Comparison of ENCODE assay signal across 1 cellular context in genomic region chr3:32684800-32685603, GRCh38.
TF ChIP-seq lines count a peak whose summit lies in the region.

Gene CNOT10 (plus strand): TSS chr3:32685188. CDS start chr3:32685461, 273 bp downstream.

TF ChIP-seq in HepG2, 621 proteins besides CTCF, POLR2A, EP300 and RAD21 (continued from another document and continues in another):
- TF ChIP-seq, protein P1, sequence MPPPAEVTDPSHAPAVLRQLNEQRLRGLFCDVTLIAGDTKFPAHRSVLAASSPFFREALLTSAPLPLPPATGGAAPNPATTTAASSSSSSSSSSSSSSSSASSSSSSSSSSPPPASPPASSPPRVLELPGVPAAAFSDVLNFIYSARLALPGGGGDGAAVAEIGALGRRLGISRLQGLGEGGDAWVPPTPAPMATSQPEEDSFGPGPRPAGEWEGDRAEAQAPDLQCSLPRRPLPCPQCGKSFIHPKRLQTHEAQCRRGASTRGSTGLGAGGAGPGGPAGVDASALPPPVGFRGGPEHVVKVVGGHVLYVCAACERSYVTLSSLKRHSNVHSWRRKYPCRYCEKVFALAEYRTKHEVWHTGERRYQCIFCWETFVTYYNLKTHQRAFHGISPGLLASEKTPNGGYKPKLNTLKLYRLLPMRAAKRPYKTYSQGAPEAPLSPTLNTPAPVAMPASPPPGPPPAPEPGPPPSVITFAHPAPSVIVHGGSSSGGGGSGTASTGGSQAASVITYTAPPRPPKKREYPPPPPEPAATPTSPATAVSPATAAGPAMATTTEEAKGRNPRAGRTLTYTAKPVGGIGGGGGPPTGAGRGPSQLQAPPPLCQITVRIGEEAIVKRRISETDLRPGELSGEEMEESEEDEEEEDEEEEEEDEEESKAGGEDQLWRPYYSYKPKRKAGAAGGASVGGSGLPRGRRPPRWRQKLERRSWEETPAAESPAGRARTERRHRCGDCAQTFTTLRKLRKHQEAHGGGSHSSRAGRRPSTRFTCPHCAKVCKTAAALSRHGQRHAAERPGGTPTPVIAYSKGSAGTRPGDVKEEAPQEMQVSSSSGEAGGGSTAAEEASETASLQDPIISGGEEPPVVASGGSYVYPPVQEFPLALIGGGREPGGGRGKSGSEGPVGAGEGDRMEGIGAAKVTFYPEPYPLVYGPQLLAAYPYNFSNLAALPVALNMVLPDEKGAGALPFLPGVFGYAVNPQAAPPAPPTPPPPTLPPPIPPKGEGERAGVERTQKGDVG (CRISPR knock-in tag; IDR thresholded peaks at IDR 0.05; ENCODE audit: borderline replicate concordance): peak; percentile 77
- TF ChIP-seq PREB (CRISPR knock-in tag; IDR thresholded peaks at IDR 0.05) (no peak), REPIN1 (CRISPR knock-in tag; IDR thresholded peaks at IDR 0.05; ENCODE audit: borderline replicate concordance, low read depth) (peak; percentile 61), ZNF253 (CRISPR knock-in tag; IDR thresholded peaks at IDR 0.05; ENCODE audit: borderline replicate concordance) (no peak), PLRG1 (conservative IDR thresholded peaks at IDR 0.05) (no peak), CBX1 (IDR thresholded peaks at IDR 0.05; ENCODE audit: low read depth) (no peak), CSRNP2 (CRISPR knock-in tag; conservative IDR thresholded peaks at IDR 0.05; ENCODE audit: low read depth) (no peak), ZBTB7A (CRISPR knock-in tag; IDR thresholded peaks at IDR 0.05) (no peak), ARNTL (CRISPR knock-in tag; IDR thresholded peaks at IDR 0.05) (no peak; the same call in 1 of the 2 replicates), DR1 (CRISPR knock-in tag; IDR thresholded peaks at IDR 0.05) (peak; percentile 76; the same call in 1 of the 2 replicates), LBX2 (CRISPR knock-in tag; IDR thresholded peaks at IDR 0.05; ENCODE audit: borderline replicate concordance) (no peak; the same call in 1 of the 2 replicates), ZNF317 (CRISPR knock-in tag; IDR thresholded peaks at IDR 0.05) (no peak), RBFOX2 (IDR thresholded peaks at IDR 0.05; ENCODE audit: low read depth, low read length) (peak; percentile 89), GTF3A (CRISPR knock-in tag; conservative IDR thresholded peaks at IDR 0.05) (no peak), FOXP4 (CRISPR knock-in tag; IDR thresholded peaks at IDR 0.05) (peak; percentile 64), ZNF33B (CRISPR knock-in tag; IDR thresholded peaks at IDR 0.05) (0 out of 2 replicates have a peak, but pooled peaks have one; percentile 72), U2AF1 (optimal IDR thresholded peaks at IDR 0.05; ENCODE audit: low read depth, low read length) (no peak), MXD4 (CRISPR knock-in tag; IDR thresholded peaks at IDR 0.05) (no peak), TCF12 (IDR thresholded peaks at IDR 0.05) (no peak), TCF12 (CRISPR knock-in tag; IDR thresholded peaks at IDR 0.05) (peak; percentile 80; the same call in 1 of the 2 replicates), CCDC6 (CRISPR knock-in tag; IDR thresholded peaks at IDR 0.05) (no peak; the same call in 1 of the 2 replicates), REL (CRISPR knock-in tag; conservative IDR thresholded peaks at IDR 0.05) (peak; percentile 81; the same call in 1 of the 2 replicates), IKZF1 (IDR thresholded peaks at IDR 0.05) (no peak), GFI1 (CRISPR knock-in tag; IDR thresholded peaks at IDR 0.05; ENCODE audit: borderline replicate concordance) (peak; percentile 81), STAT5B (CRISPR knock-in tag; IDR thresholded peaks at IDR 0.05) (no peak), TFDP2 (CRISPR knock-in tag; IDR thresholded peaks at IDR 0.05) (peak; percentile 95), KAT8 (CRISPR knock-in tag; IDR thresholded peaks at IDR 0.05) (peak; percentile 91), NR2F1 (CRISPR knock-in tag; IDR thresholded peaks at IDR 0.05) (no peak), ZNF33A (CRISPR knock-in tag; IDR thresholded peaks at IDR 0.05; ENCODE audit: borderline replicate concordance) (no peak), FOXJ3 (CRISPR knock-in tag; IDR thresholded peaks at IDR 0.05; ENCODE audit: borderline replicate concordance) (peak; percentile 65; the same call in 1 of the 2 replicates), ZNF326 (CRISPR knock-in tag; IDR thresholded peaks at IDR 0.05; ENCODE audit: borderline replicate concordance) (no peak), ZNF577 (CRISPR knock-in tag; IDR thresholded peaks at IDR 0.05; ENCODE audit: borderline replicate concordance, low read depth) (no peak), SIN3B (IDR thresholded peaks at IDR 0.05; ENCODE audit: low read length) (0 out of 2 replicates have a peak, but pooled peaks have one; percentile 15), IKZF4 (CRISPR knock-in tag; IDR thresholded peaks at IDR 0.05; ENCODE audit: borderline replicate concordance, low read depth, not compliant biosample characterization) (no peak), ZNF572 (CRISPR knock-in tag; IDR thresholded peaks at IDR 0.05) (peak; percentile 85; the same call in 1 of the 2 replicates), SUZ12 (IDR thresholded peaks at IDR 0.05; ENCODE audit: low read depth, low read length) (no peak), ZNF350 (CRISPR knock-in tag; IDR thresholded peaks at IDR 0.05; ENCODE audit: borderline replicate concordance, low read depth) (peak; percentile 75; the same call in 1 of the 2 replicates), MED13 (CRISPR knock-in tag; IDR thresholded peaks at IDR 0.05) (peak; percentile 72; the same call in 1 of the 2 replicates)
- TF ChIP-seq, protein P2, sequence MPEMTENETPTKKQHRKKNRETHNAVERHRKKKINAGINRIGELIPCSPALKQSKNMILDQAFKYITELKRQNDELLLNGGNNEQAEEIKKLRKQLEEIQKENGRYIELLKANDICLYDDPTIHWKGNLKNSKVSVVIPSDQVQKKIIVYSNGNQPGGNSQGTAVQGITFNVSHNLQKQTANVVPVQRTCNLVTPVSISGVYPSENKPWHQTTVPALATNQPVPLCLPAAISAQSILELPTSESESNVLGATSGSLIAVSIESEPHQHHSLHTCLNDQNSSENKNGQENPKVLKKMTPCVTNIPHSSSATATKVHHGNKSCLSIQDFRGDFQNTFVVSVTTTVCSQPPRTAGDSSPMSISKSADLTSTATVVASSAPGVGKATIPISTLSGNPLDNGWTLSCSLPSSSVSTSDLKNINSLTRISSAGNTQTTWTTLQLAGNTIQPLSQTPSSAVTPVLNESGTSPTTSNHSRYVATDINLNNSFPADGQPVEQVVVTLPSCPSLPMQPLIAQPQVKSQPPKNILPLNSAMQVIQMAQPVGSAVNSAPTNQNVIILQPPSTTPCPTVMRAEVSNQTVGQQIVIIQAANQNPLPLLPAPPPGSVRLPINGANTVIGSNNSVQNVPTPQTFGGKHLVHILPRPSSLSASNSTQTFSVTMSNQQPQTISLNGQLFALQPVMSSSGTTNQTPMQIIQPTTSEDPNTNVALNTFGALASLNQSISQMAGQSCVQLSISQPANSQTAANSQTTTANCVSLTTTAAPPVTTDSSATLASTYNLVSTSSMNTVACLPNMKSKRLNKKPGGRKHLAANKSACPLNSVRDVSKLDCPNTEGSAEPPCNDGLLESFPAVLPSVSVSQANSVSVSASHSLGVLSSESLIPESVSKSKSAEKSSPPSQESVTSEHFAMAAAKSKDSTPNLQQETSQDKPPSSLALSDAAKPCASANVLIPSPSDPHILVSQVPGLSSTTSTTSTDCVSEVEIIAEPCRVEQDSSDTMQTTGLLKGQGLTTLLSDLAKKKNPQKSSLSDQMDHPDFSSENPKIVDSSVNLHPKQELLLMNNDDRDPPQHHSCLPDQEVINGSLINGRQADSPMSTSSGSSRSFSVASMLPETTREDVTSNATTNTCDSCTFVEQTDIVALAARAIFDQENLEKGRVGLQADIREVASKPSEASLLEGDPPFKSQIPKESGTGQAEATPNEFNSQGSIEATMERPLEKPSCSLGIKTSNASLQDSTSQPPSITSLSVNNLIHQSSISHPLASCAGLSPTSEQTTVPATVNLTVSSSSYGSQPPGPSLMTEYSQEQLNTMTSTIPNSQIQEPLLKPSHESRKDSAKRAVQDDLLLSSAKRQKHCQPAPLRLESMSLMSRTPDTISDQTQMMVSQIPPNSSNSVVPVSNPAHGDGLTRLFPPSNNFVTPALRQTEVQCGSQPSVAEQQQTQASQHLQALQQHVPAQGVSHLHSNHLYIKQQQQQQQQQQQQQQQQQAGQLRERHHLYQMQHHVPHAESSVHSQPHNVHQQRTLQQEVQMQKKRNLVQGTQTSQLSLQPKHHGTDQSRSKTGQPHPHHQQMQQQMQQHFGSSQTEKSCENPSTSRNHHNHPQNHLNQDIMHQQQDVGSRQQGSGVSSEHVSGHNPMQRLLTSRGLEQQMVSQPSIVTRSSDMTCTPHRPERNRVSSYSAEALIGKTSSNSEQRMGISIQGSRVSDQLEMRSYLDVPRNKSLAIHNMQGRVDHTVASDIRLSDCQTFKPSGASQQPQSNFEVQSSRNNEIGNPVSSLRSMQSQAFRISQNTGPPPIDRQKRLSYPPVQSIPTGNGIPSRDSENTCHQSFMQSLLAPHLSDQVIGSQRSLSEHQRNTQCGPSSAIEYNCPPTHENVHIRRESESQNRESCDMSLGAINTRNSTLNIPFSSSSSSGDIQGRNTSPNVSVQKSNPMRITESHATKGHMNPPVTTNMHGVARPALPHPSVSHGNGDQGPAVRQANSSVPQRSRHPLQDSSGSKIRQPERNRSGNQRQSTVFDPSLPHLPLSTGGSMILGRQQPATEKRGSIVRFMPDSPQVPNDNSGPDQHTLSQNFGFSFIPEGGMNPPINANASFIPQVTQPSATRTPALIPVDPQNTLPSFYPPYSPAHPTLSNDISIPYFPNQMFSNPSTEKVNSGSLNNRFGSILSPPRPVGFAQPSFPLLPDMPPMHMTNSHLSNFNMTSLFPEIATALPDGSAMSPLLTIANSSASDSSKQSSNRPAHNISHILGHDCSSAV (CRISPR knock-in tag; IDR thresholded peaks at IDR 0.05; ENCODE audit: borderline replicate concordance): no peak
- TF ChIP-seq, protein P3, sequence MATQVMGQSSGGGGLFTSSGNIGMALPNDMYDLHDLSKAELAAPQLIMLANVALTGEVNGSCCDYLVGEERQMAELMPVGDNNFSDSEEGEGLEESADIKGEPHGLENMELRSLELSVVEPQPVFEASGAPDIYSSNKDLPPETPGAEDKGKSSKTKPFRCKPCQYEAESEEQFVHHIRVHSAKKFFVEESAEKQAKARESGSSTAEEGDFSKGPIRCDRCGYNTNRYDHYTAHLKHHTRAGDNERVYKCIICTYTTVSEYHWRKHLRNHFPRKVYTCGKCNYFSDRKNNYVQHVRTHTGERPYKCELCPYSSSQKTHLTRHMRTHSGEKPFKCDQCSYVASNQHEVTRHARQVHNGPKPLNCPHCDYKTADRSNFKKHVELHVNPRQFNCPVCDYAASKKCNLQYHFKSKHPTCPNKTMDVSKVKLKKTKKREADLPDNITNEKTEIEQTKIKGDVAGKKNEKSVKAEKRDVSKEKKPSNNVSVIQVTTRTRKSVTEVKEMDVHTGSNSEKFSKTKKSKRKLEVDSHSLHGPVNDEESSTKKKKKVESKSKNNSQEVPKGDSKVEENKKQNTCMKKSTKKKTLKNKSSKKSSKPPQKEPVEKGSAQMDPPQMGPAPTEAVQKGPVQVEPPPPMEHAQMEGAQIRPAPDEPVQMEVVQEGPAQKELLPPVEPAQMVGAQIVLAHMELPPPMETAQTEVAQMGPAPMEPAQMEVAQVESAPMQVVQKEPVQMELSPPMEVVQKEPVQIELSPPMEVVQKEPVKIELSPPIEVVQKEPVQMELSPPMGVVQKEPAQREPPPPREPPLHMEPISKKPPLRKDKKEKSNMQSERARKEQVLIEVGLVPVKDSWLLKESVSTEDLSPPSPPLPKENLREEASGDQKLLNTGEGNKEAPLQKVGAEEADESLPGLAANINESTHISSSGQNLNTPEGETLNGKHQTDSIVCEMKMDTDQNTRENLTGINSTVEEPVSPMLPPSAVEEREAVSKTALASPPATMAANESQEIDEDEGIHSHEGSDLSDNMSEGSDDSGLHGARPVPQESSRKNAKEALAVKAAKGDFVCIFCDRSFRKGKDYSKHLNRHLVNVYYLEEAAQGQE (IDR thresholded peaks at IDR 0.05; ENCODE audit: borderline replicate concordance in 1 of 2, low read depth in 1 of 2, low read length in 2 of 2): peak in 1 of 2 experiments; percentile 55; a peak in 1 of 4 replicates
